1 cellular context compared by ENCODE assay signal in the genomic region with DNA sequence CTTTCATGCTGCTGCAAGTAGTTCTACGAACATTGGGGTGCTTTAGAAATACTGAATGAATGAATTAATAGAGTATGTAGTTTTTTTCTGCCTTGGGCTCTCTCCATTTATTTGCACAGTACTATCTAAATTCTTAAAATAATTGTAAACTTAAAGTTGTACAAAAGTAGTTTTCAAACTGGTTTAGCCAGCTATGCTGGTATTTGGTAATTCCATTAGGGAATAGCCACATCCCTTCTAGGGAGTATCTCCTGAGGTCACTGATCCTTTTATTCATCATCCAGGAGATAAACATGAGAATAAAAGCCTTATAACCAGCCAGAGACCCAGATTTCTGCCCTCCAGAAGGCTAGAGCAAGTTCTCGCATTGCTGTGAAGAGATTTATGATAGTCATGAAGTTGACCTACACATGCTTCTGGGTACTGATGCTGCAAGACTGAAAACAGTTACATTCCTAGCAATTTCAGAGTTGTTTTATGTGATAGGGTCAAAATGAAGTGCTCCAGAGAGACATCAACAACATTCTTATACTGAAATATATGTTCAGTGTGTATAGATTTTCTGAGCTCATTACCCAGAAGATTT.
TF ChIP-seq lines count a peak whose summit lies in the region.

No MANE protein-coding gene starts in this region.

TF ChIP-seq in SK-N-SH, 30 proteins besides CTCF, POLR2A, EP300 and RAD21 (continued from another document):
- TF ChIP-seq, protein P1, sequence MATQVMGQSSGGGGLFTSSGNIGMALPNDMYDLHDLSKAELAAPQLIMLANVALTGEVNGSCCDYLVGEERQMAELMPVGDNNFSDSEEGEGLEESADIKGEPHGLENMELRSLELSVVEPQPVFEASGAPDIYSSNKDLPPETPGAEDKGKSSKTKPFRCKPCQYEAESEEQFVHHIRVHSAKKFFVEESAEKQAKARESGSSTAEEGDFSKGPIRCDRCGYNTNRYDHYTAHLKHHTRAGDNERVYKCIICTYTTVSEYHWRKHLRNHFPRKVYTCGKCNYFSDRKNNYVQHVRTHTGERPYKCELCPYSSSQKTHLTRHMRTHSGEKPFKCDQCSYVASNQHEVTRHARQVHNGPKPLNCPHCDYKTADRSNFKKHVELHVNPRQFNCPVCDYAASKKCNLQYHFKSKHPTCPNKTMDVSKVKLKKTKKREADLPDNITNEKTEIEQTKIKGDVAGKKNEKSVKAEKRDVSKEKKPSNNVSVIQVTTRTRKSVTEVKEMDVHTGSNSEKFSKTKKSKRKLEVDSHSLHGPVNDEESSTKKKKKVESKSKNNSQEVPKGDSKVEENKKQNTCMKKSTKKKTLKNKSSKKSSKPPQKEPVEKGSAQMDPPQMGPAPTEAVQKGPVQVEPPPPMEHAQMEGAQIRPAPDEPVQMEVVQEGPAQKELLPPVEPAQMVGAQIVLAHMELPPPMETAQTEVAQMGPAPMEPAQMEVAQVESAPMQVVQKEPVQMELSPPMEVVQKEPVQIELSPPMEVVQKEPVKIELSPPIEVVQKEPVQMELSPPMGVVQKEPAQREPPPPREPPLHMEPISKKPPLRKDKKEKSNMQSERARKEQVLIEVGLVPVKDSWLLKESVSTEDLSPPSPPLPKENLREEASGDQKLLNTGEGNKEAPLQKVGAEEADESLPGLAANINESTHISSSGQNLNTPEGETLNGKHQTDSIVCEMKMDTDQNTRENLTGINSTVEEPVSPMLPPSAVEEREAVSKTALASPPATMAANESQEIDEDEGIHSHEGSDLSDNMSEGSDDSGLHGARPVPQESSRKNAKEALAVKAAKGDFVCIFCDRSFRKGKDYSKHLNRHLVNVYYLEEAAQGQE (IDR thresholded peaks at IDR 0.05; ENCODE audit: low read depth, low read length): no peak
- TF ChIP-seq RFX5 (IDR thresholded peaks at IDR 0.05; ENCODE audit: low read length): no peak
